In genomic region chr12:75505706-75506312, GRCh38 we compare ENCODE assay signal across 8 cellular contexts. TPM values are rescaled to one million over a fixed set of nuclear protein-coding genes. Genes with fewer than 3 reads are reported as not detected.
DNase-seq lines count a peak whose midpoint lies in the region; ATAC-seq and TF ChIP-seq lines count a peak whose summit lies in the region.

No MANE protein-coding gene starts in this region.

- DNase-seq in BE2C = no peak
- DNase-seq in SK-MEL-5 (ENCODE audit: low read depth, low spot score) = peak; percentile 46
- no peak for DNase-seq in vagina (ENCODE audit: extremely low spot score in 2 of 2)
- no peak for DNase-seq in ovary

- H3K27ac ChIP-seq in gastroesophageal sphincter (no peak overlapping the region), vagina (no peak overlapping the region), ovary (no peak overlapping the region)

- no peaks in the 10 kb centered on the region; the same call in 1 of the 2 replicates for H3K4me1 ChIP-seq in BE2C
- peaks cover 9 to 32% (median 14%) of the 10 kb centered on the region in 3 donors for H3K4me1 ChIP-seq in gastroesophageal sphincter
- peaks cover 23% of the 10 kb centered on the region for H3K4me1 ChIP-seq in vagina
- H3K4me1 ChIP-seq in ovary (ENCODE audit: insufficient read depth) = peaks cover 1% of the 10 kb centered on the region

- intact Hi-C loops in vagina (cut with DNase I) = loop anchor here (10.0 kb wide), 1 partner anchor 171 kb away; the partner anchor contains the start of genes CAPS2 and GLIPR1L1
- intact Hi-C loops in ovary (cut with DNase I) = no loop called here

- peak; percentile 67 for TF ChIP-seq CTCF in BE2C (IDR thresholded peaks at IDR 0.05; ENCODE audit: low read depth, low read length)
- peak; percentile 15 to 54 (median 39) for TF ChIP-seq CTCF in gastroesophageal sphincter (IDR thresholded peaks at IDR 0.05)
- TF ChIP-seq CTCF in vagina (IDR thresholded peaks at IDR 0.05) = peak in 2 of 3 experiments; percentile 25 to 38
- TF ChIP-seq CTCF in ovary (IDR thresholded peaks at IDR 0.05) = no peak

- no peaks in the 10 kb centered on the region for H3K27me3 ChIP-seq in BE2C
- no peaks in the 10 kb centered on the region for H3K27me3 ChIP-seq in gastroesophageal sphincter
- no peaks in the 10 kb centered on the region for H3K27me3 ChIP-seq in vagina
- no peaks in the 10 kb centered on the region for H3K27me3 ChIP-seq in ovary

- TF ChIP-seq POLR2A in gastroesophageal sphincter (IDR thresholded peaks at IDR 0.05) (no peak), vagina (IDR thresholded peaks at IDR 0.05) (no peak), ovary (IDR thresholded peaks at IDR 0.05) (no peak)

- TF ChIP-seq EP300 in gastroesophageal sphincter (IDR thresholded peaks at IDR 0.05) = no peak
- TF ChIP-seq EP300 in ovary (IDR thresholded peaks at IDR 0.05) = no peak

- no peak overlapping the region for H3K4me3 ChIP-seq in BE2C (ENCODE audit: low read depth, low read length)
- no peak overlapping the region for H3K4me3 ChIP-seq in gastroesophageal sphincter
- H3K4me3 ChIP-seq in vagina = no peak overlapping the region
- no peak overlapping the region for H3K4me3 ChIP-seq in ovary

- 45 to 59% methylated on average over 2 of the region's 2 CpGs for WGBS in gastroesophageal sphincter (ENCODE audit: low coverage in 1 of 2), 2 donors
- WGBS in ovary, 3 donors = 56 to 61% (median 59%) methylated on average over 2 of the region's 2 CpGs

- H3K36me3 ChIP-seq in BE2C (peaks cover 50% of the 10 kb centered on the region), gastroesophageal sphincter (peaks cover 0 to 61% of the 10 kb centered on the region in 2 donors), vagina (peaks cover 0 to 25% of the 10 kb centered on the region in 2 donors), ovary (no peaks in the 10 kb centered on the region)

- ATAC-seq in GM18868 (IDR thresholded peaks at IDR 0.05; ENCODE audit: unreplicated experiment) (peak; percentile 53), gastroesophageal sphincter (no peak), GM21360 (IDR thresholded peaks at IDR 0.05; ENCODE audit: unreplicated experiment) (no peak), HG03439 (IDR thresholded peaks at IDR 0.05; ENCODE audit: unreplicated experiment) (no peak)

- H3K9me3 ChIP-seq in BE2C = no peaks in the 10 kb centered on the region
- H3K9me3 ChIP-seq in gastroesophageal sphincter = no peaks in the 10 kb centered on the region
- H3K9me3 ChIP-seq in vagina = no peaks in the 10 kb centered on the region
- H3K9me3 ChIP-seq in ovary = no peaks in the 10 kb centered on the region

- in situ Hi-C loops in SK-MEL-5 (cut with HindIII; ENCODE audit: low pct_unique_long_range_greater_than_20kb, low sequenced_read_pairs) = no loop called here

RNA-seq across cellular contexts. Expression of gene KRR1, which starts 5.6 kb away (rescaled TPM):
- 32.1 TPM for polyA plus RNA-seq in BE2C (2012; ENCODE audit: insufficient read depth, insufficient read length, low read depth)
- 65.4 and 79.7 TPM in 2 replicates for total RNA-seq in SK-MEL-5 (2014; rRNA removed; shearing (Covaris generic))
- polyA plus RNA-seq in SK-MEL-5 (2015; cell fraction: cytosol; rRNA removed) = 33.4 and 51.3 TPM in 2 replicates
- polyA plus RNA-seq in SK-MEL-5 (2015; cell fraction: nucleus; rRNA removed) = 77.1 and 113 TPM in 2 replicates
- total RNA-seq in gastroesophageal sphincter (10 to 100 TPM; 33.0 to 46.2 (median 36.6) TPM), vagina (21.4 TPM), ovary (10 to 100 TPM; 26.2 to 69.1 (median 48.7) TPM)
- polyA plus RNA-seq in ovary = 10 to 100 TPM; 12.1 to 29.0 TPM

RNA-seq across cellular contexts. Expression of gene GLIPR1, which starts 25.3 kb away (rescaled TPM):
- 2.1 TPM for polyA plus RNA-seq in BE2C (2012; ENCODE audit: insufficient read depth, insufficient read length, low read depth)
- total RNA-seq in SK-MEL-5 (2014; rRNA removed; shearing (Covaris generic)) = 0.35 and 0.61 TPM in 2 replicates
- polyA plus RNA-seq in SK-MEL-5 (2015; cell fraction: cytosol; rRNA removed) = 0.52 and 1.3 TPM in 2 replicates
- polyA plus RNA-seq in SK-MEL-5 (2015; cell fraction: nucleus; rRNA removed) = 0.33 and 2.6 TPM in 2 replicates
- total RNA-seq in gastroesophageal sphincter (10 to 100 TPM; 20.3 to 32.6 (median 29.1) TPM), vagina (6.6 TPM), ovary (10 to 100 TPM in 5 of 7 donors, 1 to 10 TPM in 2; 8.5 to 53.4 (median 27.9) TPM)
- 100 to 1,000 TPM in 1 of 2 donors, 10 to 100 TPM in 1; 10.5 to 122 TPM for polyA plus RNA-seq in ovary

Comparison
In these comparisons a context has a peak if more than half of its experiments do, and no peak if none do; other contexts are left out.
1. CTCF ChIP-seq: peak in BE2C (single experiment), gastroesophageal sphincter (4 of 4) and vagina (2 of 3); none in ovary (0 of 3).